Comparison of ENCODE assay signal across 8 cellular contexts in the genomic region with DNA sequence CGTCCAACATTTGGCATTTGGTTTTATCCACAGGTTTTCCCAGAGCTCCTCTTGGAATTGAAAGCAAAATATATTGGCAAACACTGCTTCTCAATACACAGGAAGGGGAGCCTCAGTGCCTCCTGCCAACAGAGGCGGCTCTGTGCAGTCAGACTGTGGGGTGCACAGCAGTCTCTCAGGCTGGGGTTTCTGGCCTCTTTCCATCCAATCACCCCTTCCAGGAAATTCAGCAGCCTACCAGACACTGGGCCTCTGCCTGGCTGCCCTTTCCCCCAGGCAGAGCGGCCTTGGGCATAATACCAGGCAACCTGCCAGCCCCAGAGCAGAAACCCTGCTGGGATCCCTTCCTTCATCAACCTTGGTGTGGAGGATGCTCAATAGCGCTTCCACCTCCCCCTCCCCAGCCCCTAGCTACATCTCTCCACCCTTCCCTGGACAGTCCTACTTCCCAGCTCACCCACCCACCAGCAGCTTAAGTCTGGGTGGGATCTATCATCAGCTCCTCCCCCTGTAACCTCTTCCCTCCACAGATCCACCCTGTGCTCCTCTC. TPM values are rescaled to one million over a fixed set of nuclear protein-coding genes. Genes with fewer than 3 reads are reported as not detected.
DNase-seq lines count a peak whose midpoint lies in the region; ATAC-seq and TF ChIP-seq lines count a peak whose summit lies in the region.

No MANE protein-coding gene starts in this region.

- TF ChIP-seq RAD21 in HCT116 (IDR thresholded peaks at IDR 0.05; ENCODE audit: low read depth) = no peak

- no peak overlapping the region for H2AFZ ChIP-seq in HCT116 (ENCODE audit: low read depth, low read length, poor library complexity, severe bottlenecking)

- H3K36me3 ChIP-seq in HCT116 (ENCODE audit: control insufficient read depth in 1 of 2, insufficient read depth in 2 of 2, low read length in 2 of 2) = peaks cover 15 to 36% of the 10 kb centered on the region in 2 experiments; a peak in 3 of 4 replicates
- H3K36me3 ChIP-seq in heart right ventricle = peaks cover 0 to 94% (median 26%) of the 10 kb centered on the region in 9 donors

- ATAC-seq in HCT116 = peak; percentile 44
- peak; percentile 50 to 74 (median 70) for ATAC-seq in heart right ventricle
- ATAC-seq in HG03108 (IDR thresholded peaks at IDR 0.05; ENCODE audit: unreplicated experiment) = no peak

- intact Hi-C loops in HCT116 (cut with micrococcal nuclease) (loop anchor here (10.0 kb wide), 1 partner anchor 148 kb away; no protein-coding TSS in a partner anchor), heart right ventricle (cut with DNase I) (loop anchor here in 2 of 10 donors (5.0 kb wide), 1 partner anchor 86 kb away; a partner anchor contains a TSS)

- RAD21 ChIA-PET in HCT116 (lab: Charles Lee; ENCODE audit: low non-redundant PET in 1 of 2, low total read pairs in 2 of 2, uncharacterized antibody in 2 of 2, unreplicated experiment in 2 of 2) = no interaction called here

- H4K20me1 ChIP-seq in HCT116 (ENCODE audit: insufficient read depth) = peaks cover 5% of the 10 kb centered on the region

- TF ChIP-seq CTCF in HCT116 (IDR thresholded peaks at IDR 0.05 in 2 of 3, conservative IDR thresholded peaks at IDR 0.05 in 1 of 3; ENCODE audit: borderline replicate concordance in 1 of 3, insufficient read depth in 1 of 3, low read depth in 2 of 3, low read length in 2 of 3) (no peak), heart right ventricle (IDR thresholded peaks at IDR 0.05) (no peak)

- H3K4me2 ChIP-seq in HCT116 (ENCODE audit: low read length) = no peak overlapping the region

- no peaks in the 10 kb centered on the region for H3K9me3 ChIP-seq in HCT116 (ENCODE audit: control insufficient read depth in 1 of 2, insufficient read depth in 1 of 2, low read depth in 1 of 2, low read length in 2 of 2)
- no peaks in the 10 kb centered on the region for H3K9me3 ChIP-seq in heart right ventricle

- H3K27me3 ChIP-seq in HCT116 (ENCODE audit: insufficient read depth, low read length) = no peaks in the 10 kb centered on the region
- no peaks in the 10 kb centered on the region for H3K27me3 ChIP-seq in heart right ventricle

- no TSS peak for BruUV-seq in HCT116 (replicated peaks; lab: Mats Ljungman, UMichigan)

- H3K27ac ChIP-seq in HCT116 (ENCODE audit: low read depth, low read length) (no peak overlapping the region), heart right ventricle (peak overlapping the region in 9 of 10 donors; percentile 28 to 79 (median 62))

- POLR2A ChIA-PET in HCT116 (lab: Charles Lee) = no interaction called here

- H3K4me1 ChIP-seq in HCT116 (ENCODE audit: control insufficient read depth in 1 of 2, insufficient read depth in 2 of 2, low read length in 2 of 2) = peaks cover 0 to 4% of the 10 kb centered on the region in 2 experiments; a peak in 1 of 4 replicates
- H3K4me1 ChIP-seq in heart right ventricle = peaks cover 6 to 52% (median 35%) of the 10 kb centered on the region in 9 donors

- TF ChIP-seq POLR2A in HCT116 (IDR thresholded peaks at IDR 0.05; ENCODE audit: borderline replicate concordance, extremely low read depth, insufficient read depth, insufficient read length) = no peak

- CTCF ChIA-PET in HCT116 (lab: Charles Lee) = interaction anchor here (1.3 to 1.5 kb wide), 2 partner anchors 13 to 208 kb away, joined by 3 read pairs; no protein-coding TSS in a partner anchor

- 14 to 17% methylated on average over 4 of the region's 4 CpGs for WGBS in heart right ventricle, 2 donors

- H3K9ac ChIP-seq in HCT116 (ENCODE audit: low read length) = no peak overlapping the region

- peaks cover 46% of the 10 kb centered on the region for H3K79me2 ChIP-seq in HCT116 (ENCODE audit: insufficient read depth, low read length)

- H3K4me3 ChIP-seq in HCT116 (replicated peaks in 1 of 2; ENCODE audit: low read depth in 1 of 2, low read length in 2 of 2) = no peak overlapping the region
- H3K4me3 ChIP-seq in heart right ventricle = peak overlapping the region in 1 of 10 donors; percentile 27

- no peak for DNase-seq in HCT116 (ENCODE audit: low read depth, low spot score)
- peak; percentile 18 for DNase-seq in RPMI7951 (ENCODE audit: low read depth)
- peak; percentile 37 to 45 for DNase-seq in heart right ventricle
- DNase-seq in putamen (ENCODE audit: low spot score) = peak; percentile 79
- no peak for DNase-seq in stimulated activated CD4-positive, alpha-beta T cell treated with anti-CD3 and anti-CD28 coated beads, Interleukin-4, amount 100 ng/mL, for 1 hour
- DNase-seq in effector CD8-positive, alpha-beta T cell (lab: John Stamatoyannopoulos, UW) = no peak
- no peak for DNase-seq in NCI-H1436 (lab: John Stamatoyannopoulos, UW)

- H3K9me2 ChIP-seq in HCT116 (ENCODE audit: insufficient read depth) = no peaks in the 10 kb centered on the region

TF ChIP-seq in HCT116, 20 proteins besides CTCF, POLR2A, EP300 and RAD21:
- no peak for TF ChIP-seq ELF1 (IDR thresholded peaks at IDR 0.05; ENCODE audit: borderline replicate concordance, low read depth)
- no peak for TF ChIP-seq EGR1 (IDR thresholded peaks at IDR 0.05; ENCODE audit: low read depth)
- TF ChIP-seq CEBPB (IDR thresholded peaks at IDR 0.05; ENCODE audit: low read depth) = no peak
- TF ChIP-seq TCF7L2 (IDR thresholded peaks at IDR 0.05; ENCODE audit: borderline replicate concordance, extremely low read depth, insufficient read depth, insufficient read length) = no peak
- no peak for TF ChIP-seq EZH2 (IDR thresholded peaks at IDR 0.05)
- no peak for TF ChIP-seq SIN3A (IDR thresholded peaks at IDR 0.05; ENCODE audit: low read depth)
- TF ChIP-seq, protein P1, sequence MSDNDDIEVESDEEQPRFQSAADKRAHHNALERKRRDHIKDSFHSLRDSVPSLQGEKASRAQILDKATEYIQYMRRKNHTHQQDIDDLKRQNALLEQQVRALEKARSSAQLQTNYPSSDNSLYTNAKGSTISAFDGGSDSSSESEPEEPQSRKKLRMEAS (IDR thresholded peaks at IDR 0.05) = no peak
- TF ChIP-seq, protein P2, sequence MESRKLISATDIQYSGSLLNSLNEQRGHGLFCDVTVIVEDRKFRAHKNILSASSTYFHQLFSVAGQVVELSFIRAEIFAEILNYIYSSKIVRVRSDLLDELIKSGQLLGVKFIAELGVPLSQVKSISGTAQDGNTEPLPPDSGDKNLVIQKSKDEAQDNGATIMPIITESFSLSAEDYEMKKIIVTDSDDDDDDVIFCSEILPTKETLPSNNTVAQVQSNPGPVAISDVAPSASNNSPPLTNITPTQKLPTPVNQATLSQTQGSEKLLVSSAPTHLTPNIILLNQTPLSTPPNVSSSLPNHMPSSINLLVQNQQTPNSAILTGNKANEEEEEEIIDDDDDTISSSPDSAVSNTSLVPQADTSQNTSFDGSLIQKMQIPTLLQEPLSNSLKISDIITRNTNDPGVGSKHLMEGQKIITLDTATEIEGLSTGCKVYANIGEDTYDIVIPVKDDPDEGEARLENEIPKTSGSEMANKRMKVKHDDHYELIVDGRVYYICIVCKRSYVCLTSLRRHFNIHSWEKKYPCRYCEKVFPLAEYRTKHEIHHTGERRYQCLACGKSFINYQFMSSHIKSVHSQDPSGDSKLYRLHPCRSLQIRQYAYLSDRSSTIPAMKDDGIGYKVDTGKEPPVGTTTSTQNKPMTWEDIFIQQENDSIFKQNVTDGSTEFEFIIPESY (IDR thresholded peaks at IDR 0.05; ENCODE audit: extremely low read depth, insufficient replicate concordance, low read length) = no peak
- TF ChIP-seq SRF (IDR thresholded peaks at IDR 0.05; ENCODE audit: low read depth) = no peak
- no peak for TF ChIP-seq ZNF274 (IDR thresholded peaks at IDR 0.05; ENCODE audit: low read depth, low read length)
- no peak for TF ChIP-seq JUND (IDR thresholded peaks at IDR 0.05)

RNA-seq across cellular contexts. Expression of a gene that starts 17.8 kb away (rescaled TPM):
- 0.57 TPM for total RNA-seq in HCT116 (2021; ENCODE audit: unreplicated experiment)
- 0.17 and 0.41 TPM in 2 replicates for polyA plus RNA-seq in HCT116 (2012)
- not detected in 2 replicates for total RNA-seq in RPMI7951 (2014; rRNA removed; shearing (Covaris generic))
- total RNA-seq in heart right ventricle = 10 to 100 TPM in 1 of 10 donors, 1 to 10 TPM in 9; 2.9 to 10.2 (median 4.0) TPM
- polyA plus RNA-seq in heart right ventricle = 1 to 10 TPM in 1 of 2 donors, under 1 TPM in 1; 0.33 to 6.2 TPM

RNA-seq across cellular contexts. Expression of a gene that starts 40.5 kb away (rescaled TPM):
- 155 TPM for total RNA-seq in HCT116 (2021; ENCODE audit: unreplicated experiment)
- 224 and 256 TPM in 2 replicates for polyA plus RNA-seq in HCT116 (2012)
- 179 and 223 TPM in 2 replicates for total RNA-seq in RPMI7951 (2014; rRNA removed; shearing (Covaris generic))
- total RNA-seq in heart right ventricle = 100 to 1,000 TPM; 129 to 171 (median 140) TPM
- polyA plus RNA-seq in heart right ventricle = 100 to 1,000 TPM; 184 to 272 TPM

RNA-seq across cellular contexts. Expression of a gene that starts 58.4 kb away (rescaled TPM):
- total RNA-seq in HCT116 (2021; ENCODE audit: unreplicated experiment) (23.9 TPM), heart right ventricle (10 to 100 TPM; 31.1 to 54.5 (median 40.8) TPM)
- polyA plus RNA-seq in HCT116 (2012) = 15.9 and 17.1 TPM in 2 replicates
- 39.2 and 55.2 TPM in 2 replicates for total RNA-seq in RPMI7951 (2014; rRNA removed; shearing (Covaris generic))
- polyA plus RNA-seq in heart right ventricle = 10 to 100 TPM; 62.3 to 86.4 TPM

Comparison
In these comparisons a context has a peak if more than half of its experiments do, and no peak if none do; other contexts are left out.
1. DNase-seq: peak in RPMI7951 (single experiment), heart right ventricle (2 of 2) and putamen (single experiment); none in HCT116 (single experiment), stimulated activated CD4-positive, alpha-beta T cell treated with anti-CD3 and anti-CD28 coated beads, Interleukin-4, amount 100 ng/mL, for 1 hour (single experiment), effector CD8-positive, alpha-beta T cell (single experiment) and NCI-H1436 (single experiment).